21 cellular contexts compared by ENCODE assay signal in genomic region chr1:197182716-197183115, GRCh38.
"Had no signal": no experiment of that assay in that cellular context is flagged by ENCODE, and none has a peak within 500 bp of the region (broad histone marks: within the 10 kb centered on the region; RNA-seq: fewer than 3 reads in every experiment).

No MANE protein-coding gene starts in this region.

- H3K9me3 ChIP-seq: MG63 had no signal

- H3K4me2 ChIP-seq: KMS-11, SK-N-SH had no signal

- H3K9me3 Mint-ChIP-seq: IgD-negative memory B cell had no signal

- H3K27me3 Mint-ChIP-seq: IgD-negative memory B cell had no signal

- H3K27me3 ChIP-seq: MG63 had no signal

- H3K9me2 ChIP-seq: SK-N-SH had no signal

- ATAC-seq: K562, Panc1, PC-3 had no signal

- H3K27ac ChIP-seq: HL-60, KMS-11, RWPE1 had no signal

- H3K9ac ChIP-seq: KMS-11, SK-N-SH had no signal

- H3K4me3 ChIP-seq: K562, MG63 had no signal

- DNase-seq: MG63, NCI-H1092 treated with DMSO at 0.1 percent for 48 hours, NCI-H1436 treated with DMSO at 0.1 percent for 48 hours, NCI-H1694, NCI-H187 treated with DMSO at 0.1 percent for 48 hours, NCI-H2029 treated with DMSO at 0.1 percent for 48 hours, NCI-H2171 treated with DMSO at 0.1 percent for 48 hours, NCI-H345, NCI-H446 treated with DMSO at 0.1 percent for 48 hours, NCI-H510A treated with DMSO at 0.1 percent for 48 hours, NCI-H526, NCI-H82, PC-3, SHP77, SK-N-SH had no signal
